ENCODE assay signal across 12 cellular contexts in the genomic region with DNA sequence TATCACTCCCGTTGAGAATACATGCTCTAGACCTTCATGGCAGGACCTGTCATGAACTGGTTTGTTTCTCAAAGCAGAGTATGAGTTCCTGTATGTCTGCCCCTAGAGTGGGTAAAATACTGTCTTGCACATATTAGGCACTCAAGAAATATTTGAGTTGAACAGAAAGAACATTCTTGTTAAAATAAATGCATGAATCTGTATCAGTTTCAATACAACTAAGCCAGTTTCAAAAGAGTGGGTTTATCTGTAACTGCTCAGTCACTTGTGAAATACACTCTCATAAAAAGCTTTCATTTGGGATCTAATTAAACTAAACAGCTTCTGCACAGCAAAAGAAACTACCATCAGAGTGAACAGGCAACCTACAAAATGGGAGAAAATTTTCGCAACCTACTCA.
DNase-seq lines count a peak whose midpoint lies in the region; ATAC-seq and TF ChIP-seq lines count a peak whose summit lies in the region.
"Had no signal": no experiment of that assay in that cellular context is flagged by ENCODE, and none has a peak within 500 bp of the region (broad histone marks: within the 10 kb centered on the region; RNA-seq: fewer than 3 reads in every experiment).

No MANE protein-coding gene starts in this region.

- peak; percentile 73 for ATAC-seq in GM18520 (IDR thresholded peaks at IDR 0.05; ENCODE audit: unreplicated experiment)
- ATAC-seq in HG02938 (IDR thresholded peaks at IDR 0.05; ENCODE audit: unreplicated experiment), result peak; percentile 80
- ATAC-seq in HG03558 (IDR thresholded peaks at IDR 0.05; ENCODE audit: extremely low read depth, unreplicated experiment), result peak; percentile 78
- ATAC-seq: activated CD8-positive, alpha-beta memory T cell treated with anti-CD3 and anti-CD28 coated beads, Interleukin-2, amount 10 ng/mL, durations not matched to agents 7 days and 5 days; heart right ventricle had no signal

- H3K9me3 ChIP-seq in testis, result no peaks in the 10 kb centered on the region

- no peak overlapping the region for H3K4me3 ChIP-seq in testis
- H3K4me3 ChIP-seq: heart right ventricle had no signal

- no peaks in the 10 kb centered on the region for H3K36me3 ChIP-seq in testis (ENCODE audit: low read depth, missing control alignments)

- TF ChIP-seq CTCF in GM20000 (IDR thresholded peaks at IDR 0.05; ENCODE audit: extremely low read depth, missing control alignments) (no peak), testis (IDR thresholded peaks at IDR 0.05) (no peak)

- H3K27ac ChIP-seq in testis, result no peak overlapping the region
- H3K27ac ChIP-seq: heart right ventricle had no signal

- H3K4me1 ChIP-seq in testis, result no peaks in the 10 kb centered on the region
- H3K4me1 ChIP-seq: heart right ventricle had no signal

- intact Hi-C loops in testis (cut with DNase I; ENCODE audit: low total_unique reads), result no loop called here

- no peaks in the 10 kb centered on the region for H3K27me3 ChIP-seq in testis
- H3K27me3 ChIP-seq: heart right ventricle had no signal

- DNase-seq in GM20000 (ENCODE audit: low spot score) (peak; percentile 58), C1 segment of cervical spinal cord (lab: John Stamatoyannopoulos, UW) (no peak), mucosa of gallbladder (ENCODE audit: low spot score) (no peak), T-helper 9 cell (no peak), testis (no peak)
- DNase-seq: activated CD8-positive, alpha-beta memory T cell treated with anti-CD3 and anti-CD28 coated beads, Interleukin-2, amount 10 ng/mL, durations not matched to agents 7 days and 5 days; aorta; endodermal cell; heart right ventricle had no signal

- no peak for TF ChIP-seq POLR2A in testis (IDR thresholded peaks at IDR 0.05)

- WGBS in testis, 2 donors, result 81% methylated on average over 2 of the region's 2 CpGs
